Comparison of ENCODE assay signal across 2 cellular contexts in the genomic region with DNA sequence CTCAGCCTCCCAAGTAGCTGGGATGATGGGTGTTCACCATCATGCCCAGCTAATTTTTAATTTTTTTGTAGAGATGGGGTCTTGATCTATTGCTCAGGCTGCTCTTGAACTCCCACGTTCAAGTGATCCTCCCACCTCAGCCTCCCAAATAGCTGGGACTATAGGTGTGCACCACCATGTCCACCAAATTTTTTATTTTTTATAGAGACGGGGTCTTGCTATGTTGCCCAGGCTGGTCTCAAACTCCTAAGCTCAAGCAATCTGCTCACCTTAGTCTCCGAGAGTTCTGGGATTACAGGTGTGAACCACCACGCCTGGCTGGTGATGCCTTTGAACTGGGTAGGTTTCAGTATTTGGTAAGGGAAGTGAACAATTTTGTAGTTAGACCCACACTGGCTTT.
TF ChIP-seq lines count a peak whose summit lies in the region.

No MANE protein-coding gene starts in this region.

TF ChIP-seq in HCT116, 20 proteins besides CTCF, POLR2A, EP300 and RAD21:
- TF ChIP-seq, protein P1, sequence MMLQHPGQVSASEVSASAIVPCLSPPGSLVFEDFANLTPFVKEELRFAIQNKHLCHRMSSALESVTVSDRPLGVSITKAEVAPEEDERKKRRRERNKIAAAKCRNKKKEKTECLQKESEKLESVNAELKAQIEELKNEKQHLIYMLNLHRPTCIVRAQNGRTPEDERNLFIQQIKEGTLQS (IDR thresholded peaks at IDR 0.05): no peak
- TF ChIP-seq CEBPB (IDR thresholded peaks at IDR 0.05; ENCODE audit: low read depth) (no peak), CBX3 (IDR thresholded peaks at IDR 0.05; ENCODE audit: low read depth) (no peak), TCF7L2 (IDR thresholded peaks at IDR 0.05; ENCODE audit: borderline replicate concordance, extremely low read depth, insufficient read depth, insufficient read length) (no peak)

TF ChIP-seq in K562, 482 proteins besides CTCF, POLR2A, EP300 and RAD21:
- TF ChIP-seq ZNF121 (CRISPR knock-in tag; conservative IDR thresholded peaks at IDR 0.05) (0 out of 2 replicates have a peak, but pooled peaks have one; percentile 13), POLR2AphosphoS5 (IDR thresholded peaks at IDR 0.05; ENCODE audit: control insufficient read depth, insufficient read depth, low read depth, low read length) (no peak)
